In genomic region chr2:11829324-11829946, GRCh38 we compare ENCODE assay signal across 1 cellular context.
A peak's percentile ranks its signal among the peaks of the same experiment; 100 is the strongest.
TF ChIP-seq lines count a peak whose summit lies in the region.

No MANE protein-coding gene starts in this region.

TF ChIP-seq in IMR-90, 13 proteins besides CTCF, POLR2A, EP300 and RAD21:
- TF ChIP-seq ELK1 (IDR thresholded peaks at IDR 0.05; ENCODE audit: borderline replicate concordance, low read depth, low read length) (no peak), MAZ (IDR thresholded peaks at IDR 0.05; ENCODE audit: borderline replicate concordance, low read depth, low read length) (no peak), RFX5 (IDR thresholded peaks at IDR 0.05; ENCODE audit: low read depth, low read length) (no peak), CEBPB (IDR thresholded peaks at IDR 0.05; ENCODE audit: low read depth, low read length) (no peak), CHD1 (IDR thresholded peaks at IDR 0.05; ENCODE audit: low read depth, low read length) (no peak), SMC3 (IDR thresholded peaks at IDR 0.05; ENCODE audit: low read depth, low read length) (peak; percentile 68)
